16 cellular contexts compared by ENCODE assay signal in genomic region chr14:69812725-69813124, GRCh38. TPM values are rescaled to one million over a fixed set of nuclear protein-coding genes. Genes with fewer than 3 reads are reported as not detected.
DNase-seq lines count a peak whose midpoint lies in the region; TF ChIP-seq lines count a peak whose summit lies in the region.
"Had no signal": no experiment of that assay in that cellular context is flagged by ENCODE, and none has a peak within 500 bp of the region (broad histone marks: within the 10 kb centered on the region; RNA-seq: fewer than 3 reads in every experiment).

No MANE protein-coding gene starts in this region.

- no peak overlapping the region for H2AFZ ChIP-seq in trophoblast cell (ENCODE audit: insufficient read depth, low read length, poor library complexity)
- no peak overlapping the region for H2AFZ ChIP-seq in osteoblast (ENCODE audit: low read length)

- H3K27ac ChIP-seq in trophoblast cell (ENCODE audit: low read depth, low read length) (no peak overlapping the region), osteoblast (ENCODE audit: low read depth, low read length) (no peak overlapping the region)
- H3K27ac ChIP-seq: brain microvascular endothelial cell, skin epidermis, VCaP had no signal

- H3K79me1 ChIP-seq in trophoblast cell (ENCODE audit: low read length) = peaks cover 7% of the 10 kb centered on the region

- WGBS in trophoblast cell (ENCODE audit: extremely low coverage, insufficient coverage, insufficient read length) = no CpG with 5 or more reads among the region's 9 CpGs

- no peak overlapping the region for H2BK12ac ChIP-seq in trophoblast cell (ENCODE audit: low read length)

- DNase-seq in NCI-H748 (lab: John Stamatoyannopoulos, UW; ENCODE audit: unreplicated experiment) (peak; percentile 48), NCI-H748 treated with DMSO at 0.1 percent for 48 hours (lab: John Stamatoyannopoulos, UW) (no peak), MG63 (peak; percentile 3), SK-N-DZ (ENCODE audit: low spot score) (peak; percentile 59), trophoblast cell (peak; percentile 88 to 91), middle frontal gyrus (ENCODE audit: extremely low spot score, low spot score) (no peak), osteoblast (ENCODE audit: insufficient read length, low spot score, missing footprints) (no peak)
- DNase-seq in activated CD4-positive, alpha-beta T cell treated with anti-CD3 and anti-CD28 coated beads for 1 hour = no peak
- DNase-seq: activated naive CD4-positive, alpha-beta T cell treated with anti-CD3 and anti-CD28 coated beads for 36 hours; brain microvascular endothelial cell; HCEC 1CT; NCI-H1105; NCI-H510A treated with DMSO at 0.1 percent for 48 hours; nucleus accumbens had no signal

- no peaks in the 10 kb centered on the region for H3K36me3 ChIP-seq in MG63
- H3K36me3 ChIP-seq in trophoblast cell (ENCODE audit: control insufficient read depth in 1 of 2, insufficient read depth in 2 of 2, low read length in 2 of 2) = no peaks in the 10 kb centered on the region
- H3K36me3 ChIP-seq in osteoblast (ENCODE audit: insufficient read depth, low read length) = no peaks in the 10 kb centered on the region
- H3K36me3 ChIP-seq: brain microvascular endothelial cell had no signal

- H3K9me3 ChIP-seq in MG63 (no peaks in the 10 kb centered on the region), trophoblast cell (ENCODE audit: insufficient read depth, low read depth, low read length) (no peaks in the 10 kb centered on the region), osteoblast (ENCODE audit: low read depth, low read length) (no peaks in the 10 kb centered on the region)

- no peak overlapping the region for H2AK5ac ChIP-seq in trophoblast cell (ENCODE audit: low read length)

- H4K91ac ChIP-seq in trophoblast cell (ENCODE audit: low read depth, low read length) = no peak overlapping the region

- H3K18ac ChIP-seq in trophoblast cell (ENCODE audit: low read length) = no peak overlapping the region

- no peak overlapping the region for H4K8ac ChIP-seq in trophoblast cell (ENCODE audit: low read depth, low read length)

- no peak overlapping the region for H2BK5ac ChIP-seq in trophoblast cell (ENCODE audit: low read depth, low read length, poor library complexity)

- no peak overlapping the region for H3K4ac ChIP-seq in trophoblast cell (ENCODE audit: low read depth, low read length)

- no peak overlapping the region for H3K4me2 ChIP-seq in trophoblast cell (ENCODE audit: low read length)
- no peak overlapping the region for H3K4me2 ChIP-seq in osteoblast (ENCODE audit: insufficient read depth, low read length)

- no peak overlapping the region for H2BK120ac ChIP-seq in trophoblast cell (ENCODE audit: insufficient read depth, low read length, poor library complexity)

- H3K27me3 ChIP-seq in MG63 = no peaks in the 10 kb centered on the region
- H3K27me3 ChIP-seq in trophoblast cell (ENCODE audit: insufficient read depth, low read length) = no peaks in the 10 kb centered on the region
- peaks cover 17% of the 10 kb centered on the region for H3K27me3 ChIP-seq in osteoblast (ENCODE audit: insufficient read depth, low read length)
- H3K27me3 ChIP-seq: brain microvascular endothelial cell had no signal

- no peak overlapping the region for H3K23ac ChIP-seq in trophoblast cell (ENCODE audit: low read length)

- H3K4me3 ChIP-seq in MG63 (no peak overlapping the region), trophoblast cell (ENCODE audit: low read depth, low read length) (no peak overlapping the region), osteoblast (ENCODE audit: insufficient read depth, low read length) (no peak overlapping the region)
- H3K4me3 ChIP-seq: skin epidermis had no signal

- no peak overlapping the region for H3K14ac ChIP-seq in trophoblast cell (ENCODE audit: low read length)

- H3K4me1 ChIP-seq in trophoblast cell (ENCODE audit: control insufficient read depth in 1 of 2, insufficient read depth in 2 of 2, low read length in 2 of 2) (peaks cover 3 to 12% of the 10 kb centered on the region in 2 experiments), osteoblast (ENCODE audit: insufficient read depth, low read length) (no peaks in the 10 kb centered on the region)

- no peaks in the 10 kb centered on the region for H4K20me1 ChIP-seq in osteoblast (ENCODE audit: insufficient read depth, low read length)

- no peak for TF ChIP-seq CTCF in osteoblast (IDR thresholded peaks at IDR 0.05; ENCODE audit: extremely low read depth, low read depth, low read length)

- H3K9ac ChIP-seq in trophoblast cell (ENCODE audit: low read length) = no peak overlapping the region

- H3K79me2 ChIP-seq in trophoblast cell (ENCODE audit: control insufficient read depth, insufficient read depth, low read length, poor library complexity) (no peaks in the 10 kb centered on the region), osteoblast (ENCODE audit: insufficient read depth, low read length) (no peaks in the 10 kb centered on the region)

- H4K12ac ChIP-seq in trophoblast cell (ENCODE audit: low read depth, low read length) = no peak overlapping the region

RNA-seq across cellular contexts. Expression of gene SLC10A1, which starts 15.7 kb away (rescaled TPM):
- not detected in 2 replicates for total RNA-seq in MG63 (2014; rRNA removed; shearing (Covaris generic); ENCODE audit: low replicate concordance)
- polyA plus RNA-seq in SK-N-DZ (2014; cell fraction: cytosol; rRNA removed) = not detected in 2 replicates
- polyA plus RNA-seq in SK-N-DZ (2014; cell fraction: nucleus; rRNA removed) = not detected in 2 replicates
- polyA plus RNA-seq in trophoblast cell (2013) = 0.07 TPM in 2 replicates
- total RNA-seq in osteoblast = not detected in 2 replicates
- total RNA-seq: activated naive CD4-positive, alpha-beta T cell treated with anti-CD3 and anti-CD28 coated beads for 36 hours had no signal

RNA-seq across cellular contexts. Expression of gene SRSF5, which starts 45.8 kb away (rescaled TPM):
- 40.4 and 159 TPM in 2 replicates for total RNA-seq in MG63 (2014; rRNA removed; shearing (Covaris generic); ENCODE audit: low replicate concordance)
- 182 and 202 TPM in 2 replicates for polyA plus RNA-seq in SK-N-DZ (2014; cell fraction: cytosol; rRNA removed)
- 676 and 919 TPM in 2 replicates for polyA plus RNA-seq in SK-N-DZ (2014; cell fraction: nucleus; rRNA removed)
- 200 TPM in 2 replicates for polyA plus RNA-seq in trophoblast cell (2013)
- 157 TPM in 2 replicates for total RNA-seq in osteoblast

Comparison
In these comparisons a context has a peak if more than half of its experiments do, and no peak if none do; other contexts are left out.
1. DNase-seq: peak in NCI-H748 (single experiment), MG63 (single experiment), SK-N-DZ (single experiment) and trophoblast cell (2 of 2); none in NCI-H748 treated with DMSO at 0.1 percent for 48 hours (single experiment), middle frontal gyrus (single experiment), activated CD4-positive, alpha-beta T cell treated with anti-CD3 and anti-CD28 coated beads for 1 hour (single experiment) and osteoblast (single experiment).